In the genomic region with DNA sequence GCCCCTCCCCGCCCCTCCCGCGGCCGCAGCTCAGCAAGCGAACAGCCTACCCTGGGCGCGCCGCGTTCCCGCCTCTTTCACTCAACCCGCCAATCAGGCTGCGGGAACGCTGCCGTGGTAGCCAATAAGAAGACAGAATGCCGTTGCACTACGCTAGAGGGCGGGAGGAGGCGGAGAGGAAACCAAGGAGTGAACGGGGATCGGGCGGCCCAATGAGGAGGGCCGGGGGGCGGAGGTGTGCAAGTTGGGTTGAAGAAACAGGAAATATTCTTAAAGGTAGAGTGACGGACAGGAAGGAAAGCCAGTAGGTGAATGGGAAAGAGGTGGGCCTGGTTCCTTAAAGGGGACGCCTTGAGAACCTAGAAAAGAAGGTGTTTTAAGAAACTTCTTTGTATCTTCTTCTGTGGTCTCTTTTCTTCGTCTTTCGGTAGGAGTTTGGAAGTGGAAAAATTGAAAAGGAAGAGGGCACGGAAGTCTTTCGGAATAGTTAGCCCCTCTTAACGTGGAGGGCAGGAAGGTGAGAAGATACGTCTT, we compare ENCODE assay signal across 9 cellular contexts. TPM values are rescaled to one million over a fixed set of nuclear protein-coding genes. Genes with fewer than 3 reads are reported as not detected.
DNase-seq lines count a peak whose midpoint lies in the region; ATAC-seq and TF ChIP-seq lines count a peak whose summit lies in the region.
"Had no signal": no experiment of that assay in that cellular context is flagged by ENCODE, and none has a peak within 500 bp of the region (broad histone marks: within the 10 kb centered on the region; RNA-seq: fewer than 3 reads in every experiment).

No MANE protein-coding gene starts in this region.

- TF ChIP-seq CTCF in BE2C (IDR thresholded peaks at IDR 0.05; ENCODE audit: low read depth, low read length) = no peak

- H3K36me3 ChIP-seq in BE2C = no peaks in the 10 kb centered on the region

- no peak overlapping the region for H3K4me3 Mint-ChIP-seq in activated CD4-positive, alpha-beta T cell treated with anti-CD3 and anti-CD28 coated beads, Interleukin-2, amount 10 ng/mL, durations not matched to agents 24 days and 14 days
- H3K4me3 Mint-ChIP-seq: T-helper 1 cell treated with Interleukin-12 subunit alpha and Interleukin-12 subunit beta and Interleukin-4 antibody, amounts not matched to agents 30 μg/mL and 1 μg/mL, for 36 hours had no signal

- ATAC-seq in GM19324 (IDR thresholded peaks at IDR 0.05; ENCODE audit: low FRiP score, unreplicated experiment) (peak; percentile 96), HG03457 (IDR thresholded peaks at IDR 0.05; ENCODE audit: unreplicated experiment) (peak; percentile 93), left colon (peak; percentile 86)

- H3K27me3 Mint-ChIP-seq in activated CD4-positive, alpha-beta T cell treated with anti-CD3 and anti-CD28 coated beads, Interleukin-2, amount 10 ng/mL, durations not matched to agents 24 days and 14 days = no peaks in the 10 kb centered on the region

- H3K27ac Mint-ChIP-seq in activated CD4-positive, alpha-beta T cell treated with anti-CD3 and anti-CD28 coated beads, Interleukin-2, amount 10 ng/mL, durations not matched to agents 24 days and 14 days = no peak overlapping the region
- H3K27ac Mint-ChIP-seq: T-helper 1 cell treated with Interleukin-12 subunit alpha and Interleukin-12 subunit beta and Interleukin-4 antibody, amounts not matched to agents 30 μg/mL and 1 μg/mL, for 36 hours had no signal

- no peaks in the 10 kb centered on the region for H3K27me3 ChIP-seq in BE2C

- H3K36me3 Mint-ChIP-seq in activated CD4-positive, alpha-beta T cell treated with anti-CD3 and anti-CD28 coated beads, Interleukin-2, amount 10 ng/mL, durations not matched to agents 24 days and 14 days (ENCODE audit: low read depth) = peaks cover 10% of the 10 kb centered on the region

- peak; percentile 98 for DNase-seq in BE2C
- DNase-seq in NCI-H524 (lab: John Stamatoyannopoulos, UW) = peak; percentile 100
- peak; percentile 100 for DNase-seq in activated CD4-positive, alpha-beta T cell treated with anti-CD3 and anti-CD28 coated beads, Interleukin-2, amount 10 ng/mL, durations not matched to agents 24 days and 14 days
- DNase-seq in cortex of kidney (lab: John Stamatoyannopoulos, UW) = peak; percentile 47
- peak; percentile 98 to 99 for DNase-seq in left colon
- peak; percentile 95 to 97 for DNase-seq in stimulated activated CD4-positive, alpha-beta T cell treated with anti-CD3 and anti-CD28 coated beads, Interleukin-1b, Interleukin-23, amount 100 ng/mL, for 4 hours (ENCODE audit: low read depth in 2 of 2)

- H3K9me3 Mint-ChIP-seq in activated CD4-positive, alpha-beta T cell treated with anti-CD3 and anti-CD28 coated beads, Interleukin-2, amount 10 ng/mL, durations not matched to agents 24 days and 14 days = no peaks in the 10 kb centered on the region
- H3K9me3 Mint-ChIP-seq: T-helper 1 cell treated with Interleukin-12 subunit alpha and Interleukin-12 subunit beta and Interleukin-4 antibody, amounts not matched to agents 30 μg/mL and 1 μg/mL, for 36 hours had no signal

- H3K9me3 ChIP-seq in BE2C = no peaks in the 10 kb centered on the region

- H3K4me3 ChIP-seq in BE2C (ENCODE audit: low read depth, low read length) = peak overlapping the region; percentile 99

- intact Hi-C loops in activated CD4-positive, alpha-beta T cell treated with anti-CD3 and anti-CD28 coated beads, Interleukin-2, amount 10 ng/mL, durations not matched to agents 24 days and 14 days (cut with micrococcal nuclease) = loop anchor here (1.0 to 5.0 kb wide), 8 partner anchors 51 to 1450 kb away; partner anchors contain the start of genes ATP6V1A, CCDC191, QTRT2 and SIDT1
- intact Hi-C loops in left colon (cut with DNase I, micrococcal nuclease) = no loop called here

- peaks cover 27% of the 10 kb centered on the region for H3K4me1 Mint-ChIP-seq in activated CD4-positive, alpha-beta T cell treated with anti-CD3 and anti-CD28 coated beads, Interleukin-2, amount 10 ng/mL, durations not matched to agents 24 days and 14 days

- no peaks in the 10 kb centered on the region for H3K4me1 ChIP-seq in BE2C

RNA-seq across cellular contexts. Expression of gene USF3, which starts 0.3 kb away (rescaled TPM):
- polyA plus RNA-seq in BE2C (2012; ENCODE audit: insufficient read depth, insufficient read length, low read depth) = 3.8 TPM
- total RNA-seq in activated CD4-positive, alpha-beta T cell treated with anti-CD3 and anti-CD28 coated beads, Interleukin-2, amount 10 ng/mL, durations not matched to agents 24 days and 14 days = 12.9 and 14.2 TPM in 2 replicates
- 10 to 100 TPM; 25.5 to 25.6 TPM for total RNA-seq in left colon

RNA-seq across cellular contexts. Expression of gene NAA50, which starts 49.3 kb away (rescaled TPM):
- 115 TPM for polyA plus RNA-seq in BE2C (2012; ENCODE audit: insufficient read depth, insufficient read length, low read depth)
- 152 and 153 TPM in 2 replicates for total RNA-seq in activated CD4-positive, alpha-beta T cell treated with anti-CD3 and anti-CD28 coated beads, Interleukin-2, amount 10 ng/mL, durations not matched to agents 24 days and 14 days
- total RNA-seq in left colon = 10 to 100 TPM; 89.8 to 96.0 TPM

RNA-seq across cellular contexts. Expression of gene ATP6V1A, which starts 50.1 kb away (rescaled TPM):
- 24.4 TPM for polyA plus RNA-seq in BE2C (2012; ENCODE audit: insufficient read depth, insufficient read length, low read depth)
- total RNA-seq in activated CD4-positive, alpha-beta T cell treated with anti-CD3 and anti-CD28 coated beads, Interleukin-2, amount 10 ng/mL, durations not matched to agents 24 days and 14 days = 38.1 and 38.5 TPM in 2 replicates
- total RNA-seq in left colon = 10 to 100 TPM; 70.6 to 78.1 TPM

Comparison
In these comparisons a context has a peak if more than half of its experiments do, and no peak if none do; other contexts are left out.
1. Peak in every context shown above with its lines: DNase-seq, ATAC-seq and H3K4me3 ChIP-seq.
2. DNase-seq: peak in every context shown above with its lines; median percentile 100 in NCI-H524; 100 in activated CD4-positive, alpha-beta T cell treated with anti-CD3 and anti-CD28 coated beads, Interleukin-2, amount 10 ng/mL, durations not matched to agents 24 days and 14 days; 98 in left colon; 98 in BE2C; 96 in stimulated activated CD4-positive, alpha-beta T cell treated with anti-CD3 and anti-CD28 coated beads, Interleukin-1b, Interleukin-23, amount 100 ng/mL, for 4 hours; 47 in cortex of kidney.